In the genomic region with DNA sequence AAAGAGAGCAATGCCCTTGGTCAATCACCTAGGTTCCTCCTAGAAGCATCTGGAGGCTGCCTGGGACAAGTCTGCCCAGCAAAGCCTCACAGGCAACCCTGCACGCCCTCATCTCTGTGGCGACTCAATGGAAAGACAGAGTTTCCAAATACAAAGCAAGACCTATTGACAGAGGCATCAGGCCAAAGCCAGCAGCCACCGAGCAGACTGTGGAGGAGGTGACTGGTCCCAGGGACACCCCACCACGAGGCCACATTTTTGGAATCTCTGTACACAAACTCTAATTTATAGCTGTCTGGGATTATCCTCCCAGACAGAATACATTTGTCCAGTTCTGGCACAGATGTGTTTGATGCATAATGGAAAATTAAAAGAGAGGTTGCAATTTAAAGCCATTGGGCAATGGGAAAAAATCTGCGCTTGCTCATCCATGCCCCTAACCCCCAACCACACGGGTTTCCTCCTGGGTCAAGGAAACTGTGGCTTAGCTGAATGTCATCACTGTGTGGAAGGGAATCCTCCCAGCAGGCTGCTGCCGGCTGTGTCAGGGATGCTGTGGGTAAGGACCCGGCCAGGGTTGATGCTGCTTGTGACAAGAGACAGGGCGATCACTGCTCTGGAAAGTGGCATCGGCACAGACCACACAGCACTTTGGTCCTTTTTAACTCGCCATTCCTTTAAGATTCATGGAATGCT, we compare ENCODE assay signal across 31 cellular contexts. TPM values are rescaled to one million over a fixed set of nuclear protein-coding genes. Genes with fewer than 3 reads are reported as not detected.
DNase-seq lines count a peak whose midpoint lies in the region; ATAC-seq, FAIRE-seq and TF ChIP-seq lines count a peak whose summit lies in the region.
"Had no signal": no experiment of that assay in that cellular context is flagged by ENCODE, and none has a peak within 500 bp of the region (broad histone marks: within the 10 kb centered on the region; RNA-seq: fewer than 3 reads in every experiment).

No MANE protein-coding gene starts in this region.

- no peaks in the 10 kb centered on the region for H3K9me3 Mint-ChIP-seq in activated CD8-positive, alpha-beta memory T cell treated with anti-CD3 and anti-CD28 coated beads, Interleukin-2, amount 10 ng/mL, durations not matched to agents 7 days and 5 days (ENCODE audit: low read depth)
- H3K9me3 Mint-ChIP-seq in nephron: no peaks in the 10 kb centered on the region
- no peaks in the 10 kb centered on the region for H3K9me3 Mint-ChIP-seq in effector memory CD8-positive, alpha-beta T cell
- H3K9me3 Mint-ChIP-seq: activated CD8-positive, alpha-beta T cell treated with anti-CD3 and anti-CD28 coated beads for 36 hours; naive thymus-derived CD4-positive, alpha-beta T cell had no signal

- no peak overlapping the region for H3K27ac Mint-ChIP-seq in activated CD8-positive, alpha-beta memory T cell treated with anti-CD3 and anti-CD28 coated beads, Interleukin-2, amount 10 ng/mL, durations not matched to agents 7 days and 5 days
- H3K27ac Mint-ChIP-seq in nephron: peak overlapping the region; percentile 2 to 78 (median 56)
- H3K27ac Mint-ChIP-seq in effector memory CD8-positive, alpha-beta T cell: no peak overlapping the region
- H3K27ac Mint-ChIP-seq: activated CD8-positive, alpha-beta T cell treated with anti-CD3 and anti-CD28 coated beads for 36 hours had no signal

- in situ Hi-C loops in astrocyte of the spinal cord (cut with HindIII; ENCODE audit: low sequenced_read_pairs): no loop called here

- H3K4me3 Mint-ChIP-seq in activated CD8-positive, alpha-beta memory T cell treated with anti-CD3 and anti-CD28 coated beads, Interleukin-2, amount 10 ng/mL, durations not matched to agents 7 days and 5 days: no peak overlapping the region
- H3K4me3 Mint-ChIP-seq in nephron: peak overlapping the region in 1 of 3 experiments; percentile 11
- H3K4me3 Mint-ChIP-seq in effector memory CD8-positive, alpha-beta T cell: no peak overlapping the region
- H3K4me3 Mint-ChIP-seq: activated CD8-positive, alpha-beta T cell treated with anti-CD3 and anti-CD28 coated beads for 36 hours; naive thymus-derived CD4-positive, alpha-beta T cell had no signal

- peaks cover 18% of the 10 kb centered on the region for H3K4me1 Mint-ChIP-seq in activated CD8-positive, alpha-beta memory T cell treated with anti-CD3 and anti-CD28 coated beads, Interleukin-2, amount 10 ng/mL, durations not matched to agents 7 days and 5 days
- H3K4me1 Mint-ChIP-seq in nephron: peaks cover 43% of the 10 kb centered on the region
- peaks cover 17 to 18% of the 10 kb centered on the region in 2 donors for H3K4me1 Mint-ChIP-seq in effector memory CD8-positive, alpha-beta T cell (ENCODE audit: low read depth in 2 of 2)

- CTCF ChIA-PET in activated CD8-positive, alpha-beta memory T cell treated with anti-CD3 and anti-CD28 coated beads, Interleukin-2, amount 10 ng/mL, durations not matched to agents 7 days and 5 days (lab: Charles Lee): no interaction called here

- peak; percentile 23 for FAIRE-seq in urothelium cell line (lab: Jason Lieb, UNC)
- FAIRE-seq in frontal cortex (lab: Jason Lieb, UNC): no peak
- FAIRE-seq: GM18507 had no signal

- H3K27me3 Mint-ChIP-seq in activated CD8-positive, alpha-beta memory T cell treated with anti-CD3 and anti-CD28 coated beads, Interleukin-2, amount 10 ng/mL, durations not matched to agents 7 days and 5 days: peaks cover 12% of the 10 kb centered on the region
- peaks cover 6% of the 10 kb centered on the region for H3K27me3 Mint-ChIP-seq in nephron (ENCODE audit: low read depth)
- H3K27me3 Mint-ChIP-seq in effector memory CD8-positive, alpha-beta T cell: peaks cover 0 to 11% of the 10 kb centered on the region in 2 donors

- H3K36me3 Mint-ChIP-seq in activated CD8-positive, alpha-beta memory T cell treated with anti-CD3 and anti-CD28 coated beads, Interleukin-2, amount 10 ng/mL, durations not matched to agents 7 days and 5 days: no peaks in the 10 kb centered on the region
- peaks cover 3% of the 10 kb centered on the region for H3K36me3 Mint-ChIP-seq in nephron (ENCODE audit: low read depth)
- no peaks in the 10 kb centered on the region for H3K36me3 Mint-ChIP-seq in effector memory CD8-positive, alpha-beta T cell (ENCODE audit: insufficient read depth)

- TF ChIP-seq CTCF in astrocyte of the spinal cord (IDR thresholded peaks at IDR 0.05; ENCODE audit: low read depth, low read length): no peak
- TF ChIP-seq CTCF in nephron (IDR thresholded peaks at IDR 0.05; ENCODE audit: unreplicated experiment in 3 of 3): no peak

- peak; percentile 33 for ATAC-seq in activated CD8-positive, alpha-beta memory T cell treated with anti-CD3 and anti-CD28 coated beads, Interleukin-2, amount 10 ng/mL, durations not matched to agents 7 days and 5 days
- no peak for ATAC-seq in effector memory CD8-positive, alpha-beta T cell (replicated peaks)
- ATAC-seq: activated CD8-positive, alpha-beta T cell treated with anti-CD3 and anti-CD28 coated beads for 36 hours; naive thymus-derived CD4-positive, alpha-beta T cell had no signal

- no peak for DNase-seq in activated CD8-positive, alpha-beta memory T cell treated with anti-CD3 and anti-CD28 coated beads, Interleukin-2, amount 10 ng/mL, durations not matched to agents 7 days and 5 days
- no peak for DNase-seq in activated CD8-positive, alpha-beta memory T cell treated with anti-CD3 and anti-CD28 coated beads for 24 hours
- peak; percentile 46 for DNase-seq in astrocyte of the spinal cord (ENCODE audit: low read depth, low spot score)
- peak; percentile 46 for DNase-seq in urothelium cell line (ENCODE audit: low spot score)
- no peak for DNase-seq in NCI-H1105 (lab: John Stamatoyannopoulos, UW)
- DNase-seq in frontal cortex (ENCODE audit: low spot score in 2 of 2): no peak
- DNase-seq in effector memory CD8-positive, alpha-beta T cell: no peak
- DNase-seq: 8988T; activated CD4-positive, CD25-positive, alpha-beta regulatory T cell treated with anti-CD3 and anti-CD28 coated beads, Interleukin-2, amount 50 U/mL, for 72 hours; activated CD8-positive, alpha-beta T cell treated with anti-CD3 and anti-CD28 coated beads for 36 hours; activated gamma-delta T cell treated with Interleukin-2 at 50 U/mL for 16 hours; adrenal gland; dermis blood vessel endothelial cell; DMS153; GF-D8; GM23248; KBM-7; MM.1S; naive thymus-derived CD4-positive, alpha-beta T cell; NCI-H1436 treated with DMSO at 0.1 percent for 48 hours; NCI-H2107; SJCRH30; stimulated activated CD4-positive, alpha-beta T cell treated with anti-CD3 and anti-CD28 coated beads, Interleukin-4, amount 100 ng/mL, for 4 hours; stimulated activated naive CD4-positive, alpha-beta T cell had no signal

- H3K4me3 ChIP-seq in astrocyte of the spinal cord (ENCODE audit: low read depth, low read length): no peak overlapping the region
- H3K4me3 ChIP-seq: adrenal gland, GM23248, PC-9, SJCRH30, tibial nerve had no signal

RNA-seq across cellular contexts. Expression of gene TSPAN2, which starts 14.3 kb away (rescaled TPM):
- 1 to 10 TPM; 1.2 to 2.3 TPM for total RNA-seq in activated CD8-positive, alpha-beta memory T cell treated with anti-CD3 and anti-CD28 coated beads, Interleukin-2, amount 10 ng/mL, durations not matched to agents 7 days and 5 days
- 31.8 TPM for total RNA-seq in frontal cortex

RNA-seq across cellular contexts. Expression of gene TSHB, which starts 45.4 kb away (rescaled TPM):
- total RNA-seq in activated CD8-positive, alpha-beta memory T cell treated with anti-CD3 and anti-CD28 coated beads, Interleukin-2, amount 10 ng/mL, durations not matched to agents 7 days and 5 days: not detected
- total RNA-seq in frontal cortex: not detected
- total RNA-seq: activated CD8-positive, alpha-beta T cell treated with anti-CD3 and anti-CD28 coated beads for 36 hours; adrenal gland; dermis blood vessel endothelial cell; GM23248; HT1080; naive thymus-derived CD4-positive, alpha-beta T cell; NCI-H460; osteocyte; PC-9; SJCRH30; tibial nerve had no signal

Comparison
In these comparisons a context has a peak if more than half of its experiments do, and no peak if none do; other contexts are left out.
1. DNase-seq: peak in astrocyte of the spinal cord (single experiment) and urothelium cell line (single experiment); none in activated CD8-positive, alpha-beta memory T cell treated with anti-CD3 and anti-CD28 coated beads, Interleukin-2, amount 10 ng/mL, durations not matched to agents 7 days and 5 days (single experiment), activated CD8-positive, alpha-beta memory T cell treated with anti-CD3 and anti-CD28 coated beads for 24 hours (single experiment), NCI-H1105 (single experiment), frontal cortex (0 of 2) and effector memory CD8-positive, alpha-beta T cell (0 of 3).
2. H3K27ac Mint-ChIP-seq: peak in nephron (3 of 3); none in activated CD8-positive, alpha-beta memory T cell treated with anti-CD3 and anti-CD28 coated beads, Interleukin-2, amount 10 ng/mL, durations not matched to agents 7 days and 5 days (single experiment) and effector memory CD8-positive, alpha-beta T cell (0 of 2).
3. RNA of gene TSPAN2, which starts 14.3 kb away (total RNA-seq): 31.8 TPM in frontal cortex (single experiment); 1.2 to 2.3 TPM in activated CD8-positive, alpha-beta memory T cell treated with anti-CD3 and anti-CD28 coated beads, Interleukin-2, amount 10 ng/mL, durations not matched to agents 7 days and 5 days; every median in the first group is over 10 times any median in the second.